ENCODE assay signal across 26 cellular contexts in genomic region chr12:53036802-53037201, GRCh38. TPM values are rescaled to one million over a fixed set of nuclear protein-coding genes. Genes with fewer than 3 reads are reported as not detected.
"Had no signal": no experiment of that assay in that cellular context is flagged by ENCODE, and none has a peak within 500 bp of the region (broad histone marks: within the 10 kb centered on the region; RNA-seq: fewer than 3 reads in every experiment).

No MANE protein-coding gene starts in this region.

- H3K9me3 ChIP-seq: adrenal gland, ascending aorta, lower lobe of right lung, testis, uterus had no signal

- H3K27ac ChIP-seq: ascending aorta, hepatocyte, lower lobe of right lung, neural progenitor cell, testis, uterus had no signal

- H3K27me3 Mint-ChIP-seq: activated CD8-positive, alpha-beta memory T cell treated with anti-CD3 and anti-CD28 coated beads, Interleukin-2, amount 10 ng/mL, durations not matched to agents 7 days and 5 days; activated naive CD4-positive, alpha-beta T cell treated with anti-CD3 and anti-CD28 coated beads, Interleukin-2, amount 10 ng/mL, durations not matched to agents 7 days and 5 days; effector memory CD8-positive, alpha-beta T cell; naive B cell had no signal

- H3K27ac Mint-ChIP-seq: activated CD8-positive, alpha-beta memory T cell treated with anti-CD3 and anti-CD28 coated beads, Interleukin-2, amount 10 ng/mL, durations not matched to agents 7 days and 5 days; activated naive CD4-positive, alpha-beta T cell treated with anti-CD3 and anti-CD28 coated beads, Interleukin-2, amount 10 ng/mL, durations not matched to agents 7 days and 5 days; effector memory CD8-positive, alpha-beta T cell; naive B cell; neural progenitor cell had no signal

- H3K4me3 Mint-ChIP-seq: activated CD8-positive, alpha-beta memory T cell treated with anti-CD3 and anti-CD28 coated beads, Interleukin-2, amount 10 ng/mL, durations not matched to agents 7 days and 5 days; activated naive CD4-positive, alpha-beta T cell treated with anti-CD3 and anti-CD28 coated beads, Interleukin-2, amount 10 ng/mL, durations not matched to agents 7 days and 5 days; effector memory CD8-positive, alpha-beta T cell; immature natural killer cell; naive B cell; neural progenitor cell had no signal

- H3K4me3 ChIP-seq: adrenal gland, ascending aorta, hepatocyte, lower lobe of right lung, neural progenitor cell, testis, uterus had no signal

- ATAC-seq: activated CD4-positive, CD25-positive, alpha-beta regulatory T cell treated with anti-CD3 and anti-CD28 coated beads, Interleukin-2, amount 50 U/mL, for 24 hours; activated CD8-positive, alpha-beta memory T cell treated with anti-CD3 and anti-CD28 coated beads, Interleukin-2, amount 10 ng/mL, durations not matched to agents 7 days and 5 days; effector memory CD8-positive, alpha-beta T cell; esophagus mucosa; left lobe of liver; lower lobe of right lung had no signal

- H3K4me1 ChIP-seq: neural progenitor cell, uterus had no signal

- H3K4me1 Mint-ChIP-seq: neural progenitor cell had no signal

- DNase-seq: activated CD4-positive, alpha-beta T cell treated with anti-CD3 and anti-CD28 coated beads, Interleukin-2, amount 50 U/mL, for 4 hours; activated CD8-positive, alpha-beta memory T cell treated with anti-CD3 and anti-CD28 coated beads, Interleukin-2, amount 10 ng/mL, durations not matched to agents 7 days and 5 days; activated naive CD4-positive, alpha-beta T cell treated with anti-CD3 and anti-CD28 coated beads, Interleukin-2, amount 10 ng/mL, durations not matched to agents 7 days and 5 days; activated T-cell treated with anti-CD3 and anti-CD28 coated beads, Interleukin-2, amount 50 U/mL, for 1 hour; central memory CD4-positive, alpha-beta T cell; dermis blood vessel endothelial cell; effector memory CD8-positive, alpha-beta T cell; glutamatergic neuron; immature natural killer cell; lower lobe of right lung; mesendoderm; naive B cell; retina; stimulated activated CD4-positive, alpha-beta T cell treated with anti-CD3 and anti-CD28 coated beads, Interleukin-2, amount 100 ng/mL, for 48 hours; stimulated activated naive CD4-positive, alpha-beta T cell; T-helper 9 cell; testis; trophoblast cell; uterus had no signal

- H3K9me3 Mint-ChIP-seq: activated naive CD4-positive, alpha-beta T cell treated with anti-CD3 and anti-CD28 coated beads, Interleukin-2, amount 10 ng/mL, durations not matched to agents 7 days and 5 days; effector memory CD8-positive, alpha-beta T cell; immature natural killer cell; naive B cell; neural progenitor cell had no signal

RNA-seq across cellular contexts. Expression of gene TNS2, which starts 13.1 kb away (rescaled TPM):
- polyA plus RNA-seq: immature natural killer cell had no signal
